ENCODE assay signal across 21 cellular contexts in genomic region chr10:361203-362135, GRCh38.
DNase-seq lines count a peak whose midpoint lies in the region; FAIRE-seq and TF ChIP-seq lines count a peak whose summit lies in the region.
"Had no signal": no experiment of that assay in that cellular context is flagged by ENCODE, and none has a peak within 500 bp of the region (broad histone marks: within the 10 kb centered on the region; RNA-seq: fewer than 3 reads in every experiment).

No MANE protein-coding gene starts in this region.

- peak overlapping the region in 1 of 4 donors; percentile 38 for H3K27ac ChIP-seq in sigmoid colon
- H3K27ac ChIP-seq: C4-2B, gastrocnemius medialis, parathyroid adenoma, suprapubic skin had no signal

- H3K9me3 ChIP-seq in sigmoid colon: no peaks in the 10 kb centered on the region
- H3K9me3 ChIP-seq: gastrocnemius medialis, mucosa of descending colon, suprapubic skin had no signal

- no peaks in the 10 kb centered on the region for H3K9me3 Mint-ChIP-seq in activated naive CD8-positive, alpha-beta T cell treated with anti-CD3 and anti-CD28 coated beads for 36 hours
- H3K9me3 Mint-ChIP-seq: activated naive CD4-positive, alpha-beta T cell treated with anti-CD3 and anti-CD28 coated beads, Interleukin-2, amount 50 U/mL, for 24 hours; central memory CD8-positive, alpha-beta T cell; IgD-negative memory B cell; immature natural killer cell had no signal

- H3K36me3 Mint-ChIP-seq in activated naive CD8-positive, alpha-beta T cell treated with anti-CD3 and anti-CD28 coated beads for 36 hours: no peaks in the 10 kb centered on the region

- TF ChIP-seq POLR2A in sigmoid colon (IDR thresholded peaks at IDR 0.05): no peak

- H3K4me3 Mint-ChIP-seq in activated naive CD8-positive, alpha-beta T cell treated with anti-CD3 and anti-CD28 coated beads for 36 hours: no peak overlapping the region
- H3K4me3 Mint-ChIP-seq: activated CD4-positive, alpha-beta T cell treated with anti-CD3 and anti-CD28 coated beads for 36 hours; activated naive CD4-positive, alpha-beta T cell treated with anti-CD3 and anti-CD28 coated beads, Interleukin-2, amount 50 U/mL, for 24 hours; central memory CD8-positive, alpha-beta T cell; IgD-negative memory B cell had no signal

- H3K27me3 Mint-ChIP-seq in activated naive CD8-positive, alpha-beta T cell treated with anti-CD3 and anti-CD28 coated beads for 36 hours: no peaks in the 10 kb centered on the region
- H3K27me3 Mint-ChIP-seq: activated CD4-positive, alpha-beta T cell treated with anti-CD3 and anti-CD28 coated beads for 36 hours; activated naive CD4-positive, alpha-beta T cell treated with anti-CD3 and anti-CD28 coated beads, Interleukin-2, amount 50 U/mL, for 24 hours; central memory CD8-positive, alpha-beta T cell had no signal

- peak; percentile 89 for FAIRE-seq in islet of Langerhans (lab: Jason Lieb, UNC)

- DNase-seq in NCI-H1417 (lab: John Stamatoyannopoulos, UW) (peak; percentile 38 to 82 (median 70)), NCI-H1417 treated with DMSO at 0.1 percent for 48 hours (lab: John Stamatoyannopoulos, UW) (no peak), NCI-H748 treated with DMSO at 0.1 percent for 48 hours (lab: John Stamatoyannopoulos, UW) (peak; percentile 86), sigmoid colon (peak; percentile 57), NCI-H2171 (lab: John Stamatoyannopoulos, UW) (no peak)
- DNase-seq in activated CD4-positive, CD25-positive, alpha-beta regulatory T cell (lab: John Stamatoyannopoulos, UW): no peak
- DNase-seq in activated naive CD8-positive, alpha-beta T cell treated with anti-CD3 and anti-CD28 coated beads for 36 hours: no peak
- DNase-seq: 8988T; activated CD4-positive, alpha-beta T cell treated with anti-CD3 and anti-CD28 coated beads for 36 hours; gastrocnemius medialis; H7; immature natural killer cell; mucosa of descending colon; T-helper 2 cell had no signal

- peaks cover 0 to 7% (median 0%) of the 10 kb centered on the region in 4 donors for H3K4me1 ChIP-seq in sigmoid colon
- H3K4me1 ChIP-seq: gastrocnemius medialis, parathyroid adenoma, suprapubic skin had no signal

- H3K27ac Mint-ChIP-seq in activated naive CD8-positive, alpha-beta T cell treated with anti-CD3 and anti-CD28 coated beads for 36 hours: no peak overlapping the region
- H3K27ac Mint-ChIP-seq: activated CD4-positive, alpha-beta T cell treated with anti-CD3 and anti-CD28 coated beads for 36 hours; activated naive CD4-positive, alpha-beta T cell treated with anti-CD3 and anti-CD28 coated beads, Interleukin-2, amount 50 U/mL, for 24 hours; IgD-negative memory B cell; immature natural killer cell had no signal

- TF ChIP-seq EP300 in sigmoid colon (IDR thresholded peaks at IDR 0.05): no peak

- TF ChIP-seq CTCF in sigmoid colon (IDR thresholded peaks at IDR 0.05): no peak

- peaks cover 39 to 94% (median 62%) of the 10 kb centered on the region in 4 donors for H3K36me3 ChIP-seq in sigmoid colon

- H3K4me1 Mint-ChIP-seq in activated naive CD8-positive, alpha-beta T cell treated with anti-CD3 and anti-CD28 coated beads for 36 hours: no peaks in the 10 kb centered on the region
- H3K4me1 Mint-ChIP-seq: activated CD4-positive, alpha-beta T cell treated with anti-CD3 and anti-CD28 coated beads for 36 hours; activated naive CD4-positive, alpha-beta T cell treated with anti-CD3 and anti-CD28 coated beads, Interleukin-2, amount 50 U/mL, for 24 hours; immature natural killer cell had no signal

- WGBS in sigmoid colon, 2 donors: 81 to 91% methylated on average over 23 of the region's 23 CpGs

- intact Hi-C loops in sigmoid colon (cut with DNase I): no loop called here

- no peak overlapping the region for H3K4me3 ChIP-seq in sigmoid colon
- H3K4me3 ChIP-seq: gastrocnemius medialis, mucosa of descending colon, suprapubic skin had no signal

- no peaks in the 10 kb centered on the region for H3K27me3 ChIP-seq in sigmoid colon
- H3K27me3 ChIP-seq: gastrocnemius medialis, suprapubic skin had no signal

Comparison
In these comparisons a context has a peak if more than half of its experiments do, and no peak if none do; other contexts are left out.
1. DNase-seq: peak in NCI-H1417 (3 of 3), NCI-H748 treated with DMSO at 0.1 percent for 48 hours (single experiment) and sigmoid colon (single experiment); none in NCI-H1417 treated with DMSO at 0.1 percent for 48 hours (single experiment), activated CD4-positive, CD25-positive, alpha-beta regulatory T cell (0 of 4), NCI-H2171 (single experiment) and activated naive CD8-positive, alpha-beta T cell treated with anti-CD3 and anti-CD28 coated beads for 36 hours (single experiment).